ENCODE assay signal across 9 cellular contexts in genomic region chr4:70613182-70613892, GRCh38. TPM values are rescaled to one million over a fixed set of nuclear protein-coding genes. Genes with fewer than 3 reads are reported as not detected.
DNase-seq lines count a peak whose midpoint lies in the region; ATAC-seq and TF ChIP-seq lines count a peak whose summit lies in the region.
"Had no signal": no experiment of that assay in that cellular context is flagged by ENCODE, and none has a peak within 500 bp of the region (broad histone marks: within the 10 kb centered on the region; RNA-seq: fewer than 3 reads in every experiment).

No MANE protein-coding gene starts in this region.

- no peak overlapping the region for H3K27ac Mint-ChIP-seq in CD4-positive, alpha-beta T cell

- CTCF ChIA-PET in CD4-positive, alpha-beta T cell (lab: Charles Lee) = no interaction called here

- H3K27ac ChIP-seq in CD4-positive, alpha-beta T cell (ENCODE audit: low read depth, low read length) = no peak overlapping the region

- TF ChIP-seq CTCF in CD4-positive, alpha-beta T cell (IDR thresholded peaks at IDR 0.05) = no peak
- TF ChIP-seq CTCF in GM10266 (IDR thresholded peaks at IDR 0.05; ENCODE audit: control insufficient read depth, insufficient read depth, low read depth, missing control alignments) = no peak

- no peak for ATAC-seq in CD4-positive, alpha-beta T cell (ENCODE audit: poor library complexity)
- peak; percentile 76 for ATAC-seq in GM19452 (IDR thresholded peaks at IDR 0.05; ENCODE audit: unreplicated experiment)
- ATAC-seq in HG03378 (IDR thresholded peaks at IDR 0.05; ENCODE audit: unreplicated experiment) = peak; percentile 67
- no peak for ATAC-seq in HG02571 (IDR thresholded peaks at IDR 0.05; ENCODE audit: unreplicated experiment)

- intact Hi-C loops in CD4-positive, alpha-beta T cell (cut with DNase I, micrococcal nuclease) = no loop called here

- no peaks in the 10 kb centered on the region for H3K9me3 Mint-ChIP-seq in CD4-positive, alpha-beta T cell

- H3K36me3 Mint-ChIP-seq in CD4-positive, alpha-beta T cell (ENCODE audit: low read depth) = no peaks in the 10 kb centered on the region

- H3K27me3 ChIP-seq in CD4-positive, alpha-beta T cell (ENCODE audit: control insufficient read depth, insufficient read depth, low read length) = peaks cover 3% of the 10 kb centered on the region

- POLR2A ChIA-PET in CD4-positive, alpha-beta T cell (lab: Charles Lee) = interaction anchor here (1.0 kb wide), 1 partner anchor 74 kb away, joined by 3 read pairs; no protein-coding TSS in a partner anchor

- no peaks in the 10 kb centered on the region for H3K9me3 ChIP-seq in CD4-positive, alpha-beta T cell (ENCODE audit: control insufficient read depth, low read length)

- H3K4me1 Mint-ChIP-seq in CD4-positive, alpha-beta T cell (ENCODE audit: low read depth) = peaks cover 18% of the 10 kb centered on the region

- H3K27me3 Mint-ChIP-seq in CD4-positive, alpha-beta T cell = peaks cover 20% of the 10 kb centered on the region

- DNase-seq in CD4-positive, alpha-beta T cell = no peak
- peak; percentile 25 for DNase-seq in glomerular visceral epithelial cell (ENCODE audit: extremely low spot score)
- DNase-seq in NCI-H1930 (lab: John Stamatoyannopoulos, UW) = no peak
- DNase-seq in GM10266 (ENCODE audit: extremely low spot score) = no peak
- DNase-seq in cerebellar nuclear complex (lab: John Stamatoyannopoulos, UW) = no peak
- DNase-seq: activated naive CD4-positive, alpha-beta T cell treated with anti-CD3 and anti-CD28 coated beads, Interleukin-2, amount 50 U/mL, for 16 hours had no signal

- peak overlapping the region; percentile 22 for H3K4me3 Mint-ChIP-seq in CD4-positive, alpha-beta T cell

RNA-seq across cellular contexts. Expression of gene ENAM, which starts 15.2 kb away (rescaled TPM):
- not detected for total RNA-seq in CD4-positive, alpha-beta T cell

RNA-seq across cellular contexts. Expression of gene AMBN, which starts 21.3 kb away (rescaled TPM):
- total RNA-seq in CD4-positive, alpha-beta T cell = not detected

RNA-seq across cellular contexts. Expression of gene JCHAIN, which starts 53.0 kb away (rescaled TPM):
- total RNA-seq in CD4-positive, alpha-beta T cell = 1 to 10 TPM; 1.0 to 2.7 TPM

Comparison
In these comparisons a context has a peak if more than half of its experiments do, and no peak if none do; other contexts are left out.
1. ATAC-seq: peak in GM19452 (single experiment) and HG03378 (single experiment); none in CD4-positive, alpha-beta T cell (single experiment) and HG02571 (single experiment).